In the genomic region with DNA sequence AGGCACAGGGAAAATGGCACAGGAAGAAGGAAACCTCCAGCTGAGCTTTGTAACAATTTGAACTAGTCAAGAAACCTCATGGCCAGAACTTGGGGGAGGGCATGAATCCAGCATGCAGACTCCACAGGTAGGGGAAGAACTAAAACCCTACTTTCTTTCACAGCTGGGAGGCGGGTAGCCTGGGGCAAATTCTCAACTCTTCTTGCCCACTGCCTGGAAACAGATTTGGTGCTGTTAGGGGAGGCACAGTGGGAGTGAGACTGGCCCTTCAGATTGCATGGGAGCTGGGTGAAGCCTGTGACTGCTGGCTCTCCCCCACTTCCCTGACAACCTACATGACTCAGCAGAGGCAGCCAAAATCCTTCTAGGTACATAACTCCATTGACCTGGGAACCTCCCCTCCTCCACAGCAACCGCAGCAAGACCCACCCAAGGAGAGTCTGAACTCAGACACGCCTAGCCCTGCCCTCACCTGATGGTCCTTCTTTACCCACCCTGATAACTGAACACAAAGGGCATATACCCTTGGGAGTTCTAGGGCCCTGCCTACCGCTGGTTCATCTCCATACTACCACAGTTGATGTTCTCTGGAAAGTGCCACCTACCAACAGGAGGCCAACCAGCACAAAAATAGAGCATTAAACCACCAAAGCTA, we compare ENCODE assay signal across 13 cellular contexts.
"Had no signal": no experiment of that assay in that cellular context is flagged by ENCODE, and none has a peak within 500 bp of the region (broad histone marks: within the 10 kb centered on the region; RNA-seq: fewer than 3 reads in every experiment).

No MANE protein-coding gene starts in this region.

- DNase-seq: activated CD4-positive, CD25-positive, alpha-beta regulatory T cell treated with anti-CD3 and anti-CD28 coated beads, Interleukin-2, amount 50 U/mL, for 72 hours; activated gamma-delta T cell; cerebellar nuclear complex; cortex of kidney; effector CD4-positive, alpha-beta T cell; spleen; stimulated activated naive B cell treated with anti-CD40 and anti-IgM and Interleukin-4, amounts not matched to agents 10 μg/mL and 1 μg/mL and 100 μg/mL, for 72 hours; T-helper 1 cell; T-helper 9 cell had no signal

- H3K79me2 ChIP-seq: parathyroid adenoma had no signal

- H3K9me3 Mint-ChIP-seq: natural killer cell treated with Interleukin-12 subunit alpha and Interleukin-12 subunit beta and Interleukin-15 and Interleukin-18, amount 100 ng/mL, for 72 hours had no signal

- H3K36me3 ChIP-seq: spleen had no signal

- H3K4me3 ChIP-seq: spleen had no signal

- H3K27ac ChIP-seq: parathyroid adenoma, spleen, VCaP had no signal

- H3K4me1 ChIP-seq: parathyroid adenoma, spleen had no signal

- H3K36me3 Mint-ChIP-seq: natural killer cell treated with Interleukin-12 subunit alpha and Interleukin-12 subunit beta and Interleukin-15 and Interleukin-18, amount 100 ng/mL, for 72 hours had no signal

- H3K4me1 Mint-ChIP-seq: stimulated activated naive B cell treated with anti-CD40 and anti-IgM and Interleukin-4, amounts not matched to agents 10 μg/mL and 1 μg/mL and 100 μg/mL, for 72 hours had no signal

- H2AFZ ChIP-seq: parathyroid adenoma had no signal

- H3K4me3 Mint-ChIP-seq: natural killer cell treated with Interleukin-12 subunit alpha and Interleukin-12 subunit beta and Interleukin-15 and Interleukin-18, amount 100 ng/mL, for 72 hours; stimulated activated naive B cell treated with anti-CD40 and anti-IgM and Interleukin-4, amounts not matched to agents 10 μg/mL and 1 μg/mL and 100 μg/mL, for 72 hours had no signal

- H3K9ac ChIP-seq: parathyroid adenoma had no signal

- H3K27ac Mint-ChIP-seq: activated naive CD4-positive, alpha-beta T cell treated with anti-CD3 and anti-CD28 coated beads, Interleukin-2, amount 50 U/mL, for 72 hours; natural killer cell treated with Interleukin-12 subunit alpha and Interleukin-12 subunit beta and Interleukin-15 and Interleukin-18, amount 100 ng/mL, for 72 hours; stimulated activated naive B cell treated with anti-CD40 and anti-IgM and Interleukin-4, amounts not matched to agents 10 μg/mL and 1 μg/mL and 100 μg/mL, for 72 hours had no signal
